Comparison of ENCODE assay signal across 24 cellular contexts in the genomic region with DNA sequence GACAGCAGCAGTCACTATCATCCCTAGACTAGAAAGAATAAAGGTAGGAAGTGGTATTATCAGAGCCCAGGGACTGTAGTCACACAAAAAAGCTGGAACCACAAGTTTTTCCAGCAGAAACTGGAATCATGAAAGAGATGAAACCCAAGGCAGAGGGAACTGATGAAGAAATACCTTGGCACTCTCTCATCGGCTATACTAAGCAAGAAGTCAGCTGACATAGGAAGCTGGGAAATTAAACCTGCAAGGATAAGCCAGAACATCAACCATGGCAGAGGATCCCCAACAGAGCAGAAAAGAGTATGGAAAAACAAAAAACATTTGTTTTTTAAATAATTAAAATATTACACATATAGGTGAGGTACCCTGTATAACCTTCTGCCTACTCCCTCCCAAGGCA.
DNase-seq lines count a peak whose midpoint lies in the region; ATAC-seq and TF ChIP-seq lines count a peak whose summit lies in the region.
"Had no signal": no experiment of that assay in that cellular context is flagged by ENCODE, and none has a peak within 500 bp of the region (broad histone marks: within the 10 kb centered on the region; RNA-seq: fewer than 3 reads in every experiment).

No MANE protein-coding gene starts in this region.

- H3K18ac ChIP-seq in IMR-90 (ENCODE audit: low read depth, low read length) = no peak overlapping the region

- DNase-seq in IMR-90 (peak; percentile 28), choroid plexus epithelial cell (ENCODE audit: low read depth) (peak; percentile 28), fibroblast of the aortic adventitia (ENCODE audit: low read depth) (peak; percentile 42), stromal cell of bone marrow (ENCODE audit: low read depth) (peak; percentile 5), GM10248 (ENCODE audit: extremely low spot score) (no peak)
- DNase-seq: Caco-2; CD8-positive, alpha-beta T cell; DMS79; GF-D8; H7; HFFc6; MV-4-11; NCI-H1105; NCI-H1436 treated with DMSO at 0.1 percent for 48 hours; NCI-H187 treated with DMSO at 0.1 percent for 48 hours; NCI-H446; NCI-H524 treated with DMSO at 0.1 percent for 48 hours; NCI-H774; SK-N-SH; SW 1271 had no signal

- H3K4ac ChIP-seq in IMR-90 (ENCODE audit: low read depth, low read length) = no peak overlapping the region

- H3K4me1 ChIP-seq in IMR-90 (ENCODE audit: control insufficient read depth, insufficient read depth, low read length) = peaks cover 2% of the 10 kb centered on the region
- H3K4me1 ChIP-seq: A549, Caco-2 had no signal

- POLR2A ChIA-PET in IMR-90 (lab: Charles Lee; ENCODE audit: unreplicated experiment) (no interaction called here), GM10248 (lab: Yijun Ruan, JAX) (no interaction called here)

- no CpG with 5 or more reads among the region's 1 CpG for WGBS in IMR-90 (ENCODE audit: extremely low coverage in 2 of 2, insufficient read length in 1 of 2), 2 experiments

- H3K9ac ChIP-seq in IMR-90 (ENCODE audit: low read depth, low read length) = no peak overlapping the region
- H3K9ac ChIP-seq: SK-N-SH had no signal

- H2AFZ ChIP-seq in IMR-90 (replicated peaks; ENCODE audit: low read length, poor library complexity) = no peak overlapping the region

- H3K36me3 ChIP-seq in IMR-90 (ENCODE audit: control insufficient read depth, insufficient read depth, low read length) = peaks cover 10% of the 10 kb centered on the region

- no peak overlapping the region for H3K27ac ChIP-seq in IMR-90 (ENCODE audit: insufficient read depth, low read length)
- H3K27ac ChIP-seq: A549, C4-2B had no signal

- ATAC-seq in IMR-90 (ENCODE audit: low read depth) = no peak
- ATAC-seq in GM21515 (IDR thresholded peaks at IDR 0.05; ENCODE audit: unreplicated experiment) = no peak
- no peak for ATAC-seq in HG03439 (IDR thresholded peaks at IDR 0.05; ENCODE audit: unreplicated experiment)
- ATAC-seq: A549; CD8-positive, alpha-beta T cell had no signal

- no peak overlapping the region for H2BK20ac ChIP-seq in IMR-90 (ENCODE audit: low read depth, low read length)

- BruUV-seq in IMR-90 (replicated peaks; lab: Mats Ljungman, UMichigan) = no TSS peak

- no peak for TF ChIP-seq RAD21 in IMR-90 (IDR thresholded peaks at IDR 0.05; ENCODE audit: low read length)

- H3K23ac ChIP-seq in IMR-90 (ENCODE audit: low read depth, low read length) = no peak overlapping the region

- no peak overlapping the region for H2AK9ac ChIP-seq in IMR-90 (replicated peaks; ENCODE audit: low read depth, low read length, poor library complexity)

- no peaks in the 10 kb centered on the region for H4K20me1 ChIP-seq in IMR-90 (ENCODE audit: insufficient read depth, low read length)

- no peak overlapping the region for H4K8ac ChIP-seq in IMR-90 (ENCODE audit: low read depth in 2 of 2, low read length in 2 of 2)

- dilution Hi-C loops in IMR-90 (cut with HindIII; ENCODE audit: low sequenced_read_pairs, unreplicated experiment) = no loop called here

- no peak overlapping the region for H4K91ac ChIP-seq in IMR-90 (ENCODE audit: insufficient read depth, low read depth, low read length)

- no peak overlapping the region for H4K5ac ChIP-seq in IMR-90 (ENCODE audit: low read depth, low read length)

- peaks cover 0 to 4% of the 10 kb centered on the region in 2 experiments; a peak in 1 of 4 replicates for H3K79me1 ChIP-seq in IMR-90 (ENCODE audit: low read depth in 1 of 2, low read length in 2 of 2)

- no peak overlapping the region for H2BK15ac ChIP-seq in IMR-90 (ENCODE audit: low read depth, low read length)

- in situ Hi-C loops in IMR-90 (cut with MboI; ENCODE audit: low sequenced_read_pairs) = no loop called here

- H2BK120ac ChIP-seq in IMR-90 (ENCODE audit: low read depth, low read length) = no peak overlapping the region

- H3K27me3 ChIP-seq in IMR-90 (ENCODE audit: control insufficient read depth, insufficient read depth, low read length) = no peaks in the 10 kb centered on the region

- no peak overlapping the region for H3K56ac ChIP-seq in IMR-90 (ENCODE audit: extremely low read depth, insufficient read depth, low read length)

- TF ChIP-seq CTCF in IMR-90 (conservative IDR thresholded peaks at IDR 0.05; ENCODE audit: low read depth, low read length) = no peak
- no peak for TF ChIP-seq CTCF in choroid plexus epithelial cell (conservative IDR thresholded peaks at IDR 0.05; ENCODE audit: low read depth, low read length)
- TF ChIP-seq CTCF in fibroblast of the aortic adventitia (IDR thresholded peaks at IDR 0.05; ENCODE audit: insufficient read depth, low read length) = no peak
- no peak for TF ChIP-seq CTCF in GM10248 (IDR thresholded peaks at IDR 0.05; ENCODE audit: control extremely low read depth, extremely low read depth, low read depth, missing control alignments)

- CTCF ChIA-PET in IMR-90 (lab: Yijun Ruan, JAX) = interaction anchor here (0.6 kb wide), 1 partner anchor 118 kb away, joined by 4 read pairs; no protein-coding TSS in a partner anchor
- CTCF ChIA-PET in GM10248 (lab: Yijun Ruan, JAX) = no interaction called here

- no peaks in the 10 kb centered on the region for H3K9me3 ChIP-seq in IMR-90 (ENCODE audit: control insufficient read depth, insufficient read depth, low read length)
- H3K9me3 ChIP-seq: A549, Caco-2, SK-N-SH had no signal

- no peak overlapping the region for H3K14ac ChIP-seq in IMR-90 (replicated peaks; ENCODE audit: low read depth, low read length)

- H3K9me1 ChIP-seq in IMR-90 (ENCODE audit: insufficient read depth, low read length) = no peaks in the 10 kb centered on the region

- H2AK5ac ChIP-seq in IMR-90 (ENCODE audit: low read depth, low read length) = no peak overlapping the region

- H3K4me2 ChIP-seq in IMR-90 (ENCODE audit: low read depth, low read length) = no peak overlapping the region
- H3K4me2 ChIP-seq: A549, SK-N-SH had no signal

- no peak for TF ChIP-seq POLR2A in IMR-90 (IDR thresholded peaks at IDR 0.05; ENCODE audit: low read depth, low read length)

- intact Hi-C loops in IMR-90 (cut with micrococcal nuclease) = no loop called here

- H2BK5ac ChIP-seq in IMR-90 (ENCODE audit: low read depth, low read length, poor library complexity, severe bottlenecking) = no peak overlapping the region

- no peak overlapping the region for H3K4me3 ChIP-seq in IMR-90 (ENCODE audit: insufficient read depth, low read depth, low read length)
- no peak overlapping the region for H3K4me3 ChIP-seq in choroid plexus epithelial cell (ENCODE audit: low read depth, low read length)
- no peak overlapping the region for H3K4me3 ChIP-seq in fibroblast of the aortic adventitia (ENCODE audit: low read depth, low read length)
- H3K4me3 ChIP-seq: A549 had no signal

TF ChIP-seq in IMR-90, 13 proteins besides CTCF, POLR2A, EP300 and RAD21:
- no peak for TF ChIP-seq ELK1 (IDR thresholded peaks at IDR 0.05; ENCODE audit: borderline replicate concordance, low read depth, low read length)
- TF ChIP-seq MXI1 (IDR thresholded peaks at IDR 0.05; ENCODE audit: borderline replicate concordance, low read depth, low read length) = no peak
- no peak for TF ChIP-seq NFE2L2 (IDR thresholded peaks at IDR 0.05; ENCODE audit: low read depth, low read length)
- TF ChIP-seq RCOR1 (IDR thresholded peaks at IDR 0.05; ENCODE audit: insufficient replicate concordance, low read length) = no peak
- no peak for TF ChIP-seq SMC3 (IDR thresholded peaks at IDR 0.05; ENCODE audit: low read depth, low read length)
- no peak for TF ChIP-seq MAFK (IDR thresholded peaks at IDR 0.05; ENCODE audit: low read depth, low read length)
- TF ChIP-seq CEBPB (IDR thresholded peaks at IDR 0.05; ENCODE audit: low read depth, low read length) = no peak
- no peak for TF ChIP-seq CHD1 (IDR thresholded peaks at IDR 0.05; ENCODE audit: low read depth, low read length)
- no peak for TF ChIP-seq MAZ (IDR thresholded peaks at IDR 0.05; ENCODE audit: borderline replicate concordance, low read depth, low read length)
- no peak for TF ChIP-seq RFX5 (IDR thresholded peaks at IDR 0.05; ENCODE audit: low read depth, low read length)
